ENCODE assay signal across 18 cellular contexts in genomic region chr20:59777321-59777705, GRCh38.
"Had no signal": no experiment of that assay in that cellular context is flagged by ENCODE, and none has a peak within 500 bp of the region (broad histone marks: within the 10 kb centered on the region; RNA-seq: fewer than 3 reads in every experiment).

No MANE protein-coding gene starts in this region.

- H3K4me1 ChIP-seq: foreskin keratinocyte, pancreas, SJCRH30, tibial nerve had no signal

- ATAC-seq: activated naive CD4-positive, alpha-beta T cell treated with anti-CD3 and anti-CD28 coated beads, Interleukin-2, amount 50 U/mL, for 72 hours; foreskin keratinocyte; pancreas had no signal

- H3K27ac ChIP-seq: foreskin keratinocyte, pancreas, SJCRH30, tibial nerve had no signal

- DNase-seq: activated B cell treated with CpG ODN at 0.5 μM for 24 hours; activated CD4-positive, alpha-beta T cell treated with anti-CD3 and anti-CD28 coated beads, Interleukin-2, amount 50 U/mL, for 1 hour; activated T-cell treated with anti-CD3 and anti-CD28 coated beads, Interleukin-2, amount 50 U/mL, for 24 hours; central memory CD4-positive, alpha-beta T cell; cortex of kidney; effector CD8-positive, alpha-beta T cell; foreskin keratinocyte; glutamatergic neuron; kidney glomerular epithelial cell; mesendoderm; pancreas; SJCRH30; stimulated activated CD4-positive, alpha-beta T cell treated with anti-CD3 and anti-CD28 coated beads, Interleukin-15, amount 100 ng/mL, for 24 hours; stimulated activated CD4-positive, alpha-beta T cell treated with anti-CD3 and anti-CD28 coated beads, Interleukin-4, amount 100 ng/mL, for 1 hour; stimulated activated naive CD4-positive, alpha-beta T cell; SW 1271 had no signal

- H3K4me3 ChIP-seq: pancreas, SJCRH30, tibial nerve had no signal

- H3K27me3 ChIP-seq: pancreas, tibial nerve had no signal

- H3K9me3 ChIP-seq: pancreas, SJCRH30, tibial nerve had no signal

- H3K36me3 ChIP-seq: pancreas, SJCRH30, tibial nerve had no signal
